8 cellular contexts compared by ENCODE assay signal in genomic region chr2:127387655-127388422, GRCh38. TPM values are rescaled to one million over a fixed set of nuclear protein-coding genes. Genes with fewer than 3 reads are reported as not detected.
DNase-seq lines count a peak whose midpoint lies in the region; ATAC-seq and TF ChIP-seq lines count a peak whose summit lies in the region.

TSS of gene MAP3K2 (minus strand) at chr2:127387975. CDS start at chr2:127343129, 44,846 bp downstream.

- TF ChIP-seq CTCF in HFFc6 (IDR thresholded peaks at IDR 0.05) = no peak
- no peak for TF ChIP-seq CTCF in NB4 (IDR thresholded peaks at IDR 0.05; ENCODE audit: low read depth, low read length)
- TF ChIP-seq CTCF in omental fat pad (IDR thresholded peaks at IDR 0.05) = no peak

- H3K4me3 ChIP-seq in GM08714 (ENCODE audit: low read length) (peak within 1 kb of the TSS; percentile 91), NB4 (ENCODE audit: low read depth, low read length) (peak within 1 kb of the TSS; percentile 92)

- H3K36me3 Mint-ChIP-seq in HFFc6 (ENCODE audit: low read depth) = no peaks in the 10 kb centered on the region; the same call in 1 of the 2 replicates
- H3K36me3 Mint-ChIP-seq in activated naive CD4-positive, alpha-beta T cell treated with anti-CD3 and anti-CD28 coated beads, Interleukin-2, amount 50 U/mL, for 72 hours = peaks cover 5 to 18% of the 10 kb centered on the region in 2 donors

- H3K4me1 Mint-ChIP-seq in HFFc6 (ENCODE audit: low read depth) = peaks cover 57% of the 10 kb centered on the region

- H3K9me3 Mint-ChIP-seq in HFFc6 = no peaks in the 10 kb centered on the region
- H3K9me3 Mint-ChIP-seq in activated naive CD4-positive, alpha-beta T cell treated with anti-CD3 and anti-CD28 coated beads, Interleukin-2, amount 50 U/mL, for 72 hours = peaks cover 4 to 6% of the 10 kb centered on the region in 2 donors

- peaks cover 3% of the 10 kb centered on the region for H3K27me3 Mint-ChIP-seq in HFFc6 (ENCODE audit: insufficient read depth)

- H3K27ac Mint-ChIP-seq in HFFc6 = peak within 1 kb of the TSS; percentile 92
- H3K27ac Mint-ChIP-seq in activated naive CD4-positive, alpha-beta T cell treated with anti-CD3 and anti-CD28 coated beads, Interleukin-2, amount 50 U/mL, for 72 hours = peak within 1 kb of the TSS; percentile 88

- peak; percentile 83 for ATAC-seq in activated naive CD4-positive, alpha-beta T cell treated with anti-CD3 and anti-CD28 coated beads, Interleukin-2, amount 50 U/mL, for 72 hours
- peak; percentile 97 for ATAC-seq in omental fat pad (ENCODE audit: low FRiP score)

- H3K4me3 Mint-ChIP-seq in HFFc6 = peak within 1 kb of the TSS; percentile 94

- peak within 1 kb of the TSS; percentile 86 for H3K27ac ChIP-seq in temporal lobe (ENCODE audit: low read depth, low read length)

- peak; percentile 89 for TF ChIP-seq POLR2A in NB4 (IDR thresholded peaks at IDR 0.05; ENCODE audit: extremely low read depth, insufficient read length)

- peak; percentile 77 for DNase-seq in HFFc6
- peak; percentile 94 for DNase-seq in NB4 (ENCODE audit: low read depth)
- DNase-seq in SKM-1 (lab: John Stamatoyannopoulos, UW; ENCODE audit: unreplicated experiment) = peak; percentile 68
- DNase-seq in activated naive CD4-positive, alpha-beta T cell treated with anti-CD3 and anti-CD28 coated beads, Interleukin-2, amount 50 U/mL, for 72 hours (ENCODE audit: low spot score in 2 of 2) = peak; percentile 93 to 96
- no peak for DNase-seq in glomerular endothelial cell (ENCODE audit: extremely low read depth, low read depth, low spot score)
- peak; percentile 80 for DNase-seq in omental fat pad (ENCODE audit: low spot score)

RNA-seq across cellular contexts. Expression of gene MAP3K2, which starts in this region (rescaled TPM):
- total RNA-seq in HFFc6 (2021; fragmentation: NEBNext Ultra II Directional; extraction: Animal tissue kit (Norgen Biotek cat#: 25700)) = 10 to 100 TPM; 38.5 to 44.2 (median 40.1) TPM
- total RNA-seq in activated naive CD4-positive, alpha-beta T cell treated with anti-CD3 and anti-CD28 coated beads, Interleukin-2, amount 50 U/mL, for 72 hours = 10 to 100 TPM; 39.5 to 45.7 TPM
- 18.4 and 21.0 TPM in 2 replicates for total RNA-seq in glomerular endothelial cell
- total RNA-seq in omental fat pad = 10 to 100 TPM; 44.9 to 79.4 (median 52.4) TPM
- total RNA-seq in temporal lobe = 37.1 TPM
